ENCODE assay signal across 8 cellular contexts in genomic region chr19:32971012-32971595, GRCh38. TPM values are rescaled to one million over a fixed set of nuclear protein-coding genes. Genes with fewer than 3 reads are reported as not detected.
A peak's percentile ranks its signal among the peaks of the same experiment; 100 is the strongest.
DNase-seq lines count a peak whose midpoint lies in the region; ATAC-seq, FAIRE-seq and TF ChIP-seq lines count a peak whose summit lies in the region.

No MANE protein-coding gene starts in this region.

- WGBS in lung, 2 donors = 25 to 29% methylated on average over 21 of the region's 21 CpGs
- WGBS in aorta, 2 donors = 19 to 21% methylated on average over 21 of the region's 21 CpGs

- intact Hi-C loops in cardiac septum (cut with DNase I) = loop anchor here (10.0 kb wide), 3 partner anchors 114 to 204 kb away; partner anchors contain the start of gene GPATCH1
- intact Hi-C loops in aorta (cut with DNase I) = loop anchor here (5.0 to 10.0 kb wide), 5 partner anchors 111 to 554 kb away; partner anchors contain the start of genes GPATCH1 (in 2 of the 2), ANKRD27 (in 1 of the 2), PEPD (in 1 of the 2) and RGS9BP (in 1 of the 2)

- no peaks in the 10 kb centered on the region for H3K27me3 Mint-ChIP-seq in astrocyte (ENCODE audit: low read depth, unreplicated experiment)

- peak overlapping the region; percentile 89 for H3K27ac Mint-ChIP-seq in astrocyte (ENCODE audit: unreplicated experiment)

- H3K4me3 Mint-ChIP-seq in astrocyte (ENCODE audit: unreplicated experiment) = peak overlapping the region; percentile 98

- peaks cover 3% of the 10 kb centered on the region for H3K4me1 Mint-ChIP-seq in astrocyte (ENCODE audit: low read depth, unreplicated experiment)

- H3K27me3 ChIP-seq in right atrium auricular region = no peaks in the 10 kb centered on the region
- H3K27me3 ChIP-seq in astrocyte (ENCODE audit: insufficient read depth, low read length) = no peaks in the 10 kb centered on the region
- no peaks in the 10 kb centered on the region for H3K27me3 ChIP-seq in lung (ENCODE audit: control insufficient read depth, insufficient read depth)
- H3K27me3 ChIP-seq in aorta (ENCODE audit: control insufficient read depth in 1 of 2, insufficient read depth in 2 of 2, low read length in 1 of 2) = no peaks in the 10 kb centered on the region

- peaks cover 19% of the 10 kb centered on the region for H4K20me1 ChIP-seq in astrocyte (ENCODE audit: insufficient read depth, low read length)

- peak overlapping the region in 1 of 2 donors; percentile 2 for H3K27ac ChIP-seq in right atrium auricular region
- H3K27ac ChIP-seq in astrocyte (ENCODE audit: low read depth, low read length) = peak overlapping the region; percentile 38
- H3K27ac ChIP-seq in lung (ENCODE audit: low read depth in 1 of 2, low read length in 1 of 2) = no peak overlapping the region
- no peak overlapping the region for H3K27ac ChIP-seq in aorta (ENCODE audit: low read depth in 1 of 2, low read length in 2 of 2)

- H3K36me3 ChIP-seq in right atrium auricular region (no peaks in the 10 kb centered on the region), astrocyte (ENCODE audit: insufficient read depth, low read length) (peaks cover 8% of the 10 kb centered on the region), lung (ENCODE audit: control insufficient read depth in 2 of 2, insufficient read depth in 2 of 2, low read length in 2 of 2) (peaks cover 0 to 9% of the 10 kb centered on the region in 2 donors), aorta (ENCODE audit: control insufficient read depth in 1 of 2, insufficient read depth in 2 of 2, low read length in 1 of 2) (peaks cover 0 to 6% of the 10 kb centered on the region in 2 donors)

- TF ChIP-seq CTCF in right atrium auricular region (IDR thresholded peaks at IDR 0.05) (no peak), astrocyte (IDR thresholded peaks at IDR 0.05; ENCODE audit: insufficient read depth, low read depth, low read length) (no peak), lung (IDR thresholded peaks at IDR 0.05; ENCODE audit: control extremely low read depth, extremely low read depth) (no peak)

- peaks cover 34% of the 10 kb centered on the region for H3K79me2 ChIP-seq in astrocyte (ENCODE audit: insufficient read depth, low read length)

- H3K9me3 Mint-ChIP-seq in astrocyte (ENCODE audit: unreplicated experiment) = no peaks in the 10 kb centered on the region

- H3K4me3 ChIP-seq in right atrium auricular region (peak overlapping the region; percentile 73 to 83), astrocyte (ENCODE audit: insufficient read depth, low read depth, low read length) (peak overlapping the region; percentile 83), lung (peak overlapping the region; percentile 73), aorta (ENCODE audit: low read length in 2 of 2) (peak overlapping the region; percentile 74 to 78)

- DNase-seq in right atrium auricular region (ENCODE audit: low spot score) = no peak
- no peak for DNase-seq in cardiac septum (ENCODE audit: low spot score)
- no peak for DNase-seq in astrocyte (ENCODE audit: low read depth)
- no peak for DNase-seq in lung (ENCODE audit: low spot score)
- no peak for DNase-seq in aorta
- DNase-seq in OCI-M2 (lab: John Stamatoyannopoulos, UW; ENCODE audit: unreplicated experiment) = no peak
- no peak for DNase-seq in SHP77 (lab: John Stamatoyannopoulos, UW)

- ATAC-seq in lung (ENCODE audit: insufficient read depth, low FRiP score) = no peak
- ATAC-seq in aorta (ENCODE audit: low FRiP score) = no peak
- no peak for ATAC-seq in GM21381 (IDR thresholded peaks at IDR 0.05; ENCODE audit: unreplicated experiment)

- H3K9me3 ChIP-seq in right atrium auricular region = no peaks in the 10 kb centered on the region
- H3K9me3 ChIP-seq in astrocyte (ENCODE audit: insufficient read depth, low read depth, low read length) = no peaks in the 10 kb centered on the region
- peaks cover 0 to 1% of the 10 kb centered on the region in 2 donors for H3K9me3 ChIP-seq in lung (ENCODE audit: control insufficient read depth in 2 of 2, insufficient read depth in 1 of 2, low read length in 1 of 2)
- no peaks in the 10 kb centered on the region for H3K9me3 ChIP-seq in aorta (ENCODE audit: control insufficient read depth, low read length)

- peak overlapping the region; percentile 86 for H3K9ac ChIP-seq in astrocyte (ENCODE audit: low read length)

- H3K4me1 ChIP-seq in right atrium auricular region = peaks cover 0 to 12% of the 10 kb centered on the region in 2 donors
- peaks cover 6% of the 10 kb centered on the region for H3K4me1 ChIP-seq in astrocyte (ENCODE audit: insufficient read depth, low read length)
- H3K4me1 ChIP-seq in lung (ENCODE audit: control insufficient read depth in 2 of 2, insufficient read depth in 2 of 2, low read length in 2 of 2) = peaks cover 2 to 4% of the 10 kb centered on the region in 2 donors
- H3K4me1 ChIP-seq in aorta (ENCODE audit: control insufficient read depth in 1 of 2, insufficient read depth in 2 of 2, low read length in 2 of 2) = no peaks in the 10 kb centered on the region

- H3K36me3 Mint-ChIP-seq in astrocyte (ENCODE audit: low read depth, unreplicated experiment) = peaks cover 5% of the 10 kb centered on the region

- FAIRE-seq in astrocyte (lab: Jason Lieb, UNC) = no peak

- peak overlapping the region; percentile 94 for H2AFZ ChIP-seq in astrocyte (ENCODE audit: low read depth, low read length)

- H3K4me2 ChIP-seq in astrocyte (ENCODE audit: low read length) = peak overlapping the region; percentile 98

RNA-seq across cellular contexts. Expression of gene CEP89, which starts 0.7 kb away (rescaled TPM):
- total RNA-seq in right atrium auricular region (1 to 10 TPM; 4.6 to 8.3 TPM), cardiac septum (9.7 TPM), astrocyte (22.9 and 28.3 TPM in 2 replicates), lung (10 to 100 TPM; 16.7 to 18.7 TPM), aorta (10 to 100 TPM; 13.7 to 22.6 TPM)
- polyA plus RNA-seq in lung (10 to 100 TPM in 1 of 2 donors, 1 to 10 TPM in 1; 8.7 to 11.2 TPM), aorta (10 to 100 TPM in 1 of 2 donors, 1 to 10 TPM in 1; 4.4 to 18.3 TPM)

RNA-seq across cellular contexts. Expression of gene FAAP24, which starts 0.9 kb away (rescaled TPM):
- under 1 TPM in 1 of 2 donors, not detected in 1; 0.67 TPM for total RNA-seq in right atrium auricular region
- total RNA-seq in cardiac septum = 0.32 TPM
- total RNA-seq in astrocyte = 2.2 and 4.1 TPM in 2 replicates
- total RNA-seq in lung = 1 to 10 TPM; 1.2 to 2.3 TPM
- polyA plus RNA-seq in lung = 1 to 10 TPM in 1 of 2 donors, under 1 TPM in 1; 0.59 to 1.8 TPM
- 1 to 10 TPM; 1.0 to 1.8 TPM for total RNA-seq in aorta
- polyA plus RNA-seq in aorta = 1 to 10 TPM in 1 of 2 donors, not detected in 1; 1.6 TPM
